ENCODE assay signal across 7 cellular contexts in genomic region chr12:51455050-51455449, GRCh38. TPM values are rescaled to one million over a fixed set of nuclear protein-coding genes. Genes with fewer than 3 reads are reported as not detected.
DNase-seq lines count a peak whose midpoint lies in the region; ATAC-seq and TF ChIP-seq lines count a peak whose summit lies in the region.
"Not testable (repeated sequence)": the region's sequence is repeated elsewhere in the genome, so short reads cannot be mapped to it uniquely, and the experiment has no call there.

No MANE protein-coding gene starts in this region.

- not testable (repeated sequence) for H3K4me3 Mint-ChIP-seq in GM23338; WTC11; glutamatergic neuron (ENCODE audit: unreplicated experiment)
- peak overlapping the region; percentile 12 for H3K4me3 Mint-ChIP-seq in progenitor cell of endocrine pancreas (ENCODE audit: low read depth)

- not testable (repeated sequence) for H3K79me1 ChIP-seq in mesendoderm (ENCODE audit: low read length)

- H3K18ac ChIP-seq in mesendoderm (ENCODE audit: low read length) = peak overlapping the region; percentile 88

- peak overlapping the region; percentile 66 for H2BK5ac ChIP-seq in mesendoderm (ENCODE audit: low read length)

- not testable (repeated sequence) for H3K36me3 ChIP-seq in GM23338 (ENCODE audit: insufficient read depth); mesendoderm (ENCODE audit: control insufficient read depth, insufficient read depth, low read length)
- H3K36me3 ChIP-seq in HUES6 (ENCODE audit: control insufficient read depth, insufficient read depth, low read length) = peaks cover 13% of the 10 kb centered on the region; the same call in 1 of the 2 replicates

- TF ChIP-seq CTCF in 22Rv1 (IDR thresholded peaks at IDR 0.05); GM23338 (conservative IDR thresholded peaks at IDR 0.05; ENCODE audit: low read depth in 2 of 2); WTC11 (IDR thresholded peaks at IDR 0.05); glutamatergic neuron (IDR thresholded peaks at IDR 0.05; ENCODE audit: partially characterized antibody, unreplicated experiment); progenitor cell of endocrine pancreas (IDR thresholded peaks at IDR 0.05; ENCODE audit: unreplicated experiment): not testable (repeated sequence)

- not testable (repeated sequence) for H3K9me2 ChIP-seq in GM23338 (ENCODE audit: insufficient read depth)

- CTCF ChIA-PET in WTC11 (lab: Charles Lee) = not testable (repeated sequence)

- ATAC-seq in GM23338, WTC11: not testable (repeated sequence)

- not testable (repeated sequence) for H2BK15ac ChIP-seq in mesendoderm (replicated peaks; ENCODE audit: low read depth)

- peak overlapping the region; percentile 69 for H3K56ac ChIP-seq in mesendoderm (ENCODE audit: low read length)

- H3K36me3 Mint-ChIP-seq in GM23338 (ENCODE audit: low read depth); WTC11; glutamatergic neuron (ENCODE audit: unreplicated experiment); progenitor cell of endocrine pancreas (ENCODE audit: insufficient read depth): not testable (repeated sequence)

- H2BK120ac ChIP-seq in mesendoderm (ENCODE audit: low read depth, low read length) = peak overlapping the region; percentile 93

- not testable (repeated sequence) for H3K27me3 Mint-ChIP-seq in GM23338 (ENCODE audit: insufficient read depth, low read depth, poor library complexity); WTC11 (ENCODE audit: low read depth); glutamatergic neuron (ENCODE audit: unreplicated experiment); progenitor cell of endocrine pancreas

- H3F3A ChIP-seq in GM23338 (replicated peaks; ENCODE audit: low read depth) = not testable (repeated sequence)

- POLR2A ChIA-PET in WTC11 (lab: Charles Lee) = not testable (repeated sequence)

- not testable (repeated sequence) for H2AFZ ChIP-seq in GM23338

- not testable (repeated sequence) for H3K79me2 ChIP-seq in GM23338 (replicated peaks; ENCODE audit: insufficient read depth); mesendoderm (ENCODE audit: control insufficient read depth, insufficient read depth, low read length)

- H3K9me3 Mint-ChIP-seq in GM23338; WTC11; glutamatergic neuron (ENCODE audit: unreplicated experiment); progenitor cell of endocrine pancreas (ENCODE audit: low read depth): not testable (repeated sequence)

- not testable (repeated sequence) for H3K27me3 ChIP-seq in GM23338 (ENCODE audit: insufficient read depth); HUES6 (ENCODE audit: control insufficient read depth, insufficient read depth, low read length); mesendoderm (ENCODE audit: insufficient read depth, low read length, poor library complexity)

- not testable (repeated sequence) for H2AK5ac ChIP-seq in mesendoderm (ENCODE audit: low read length)

- H3K4me1 ChIP-seq in GM23338 (ENCODE audit: insufficient read depth) (peaks cover 22% of the 10 kb centered on the region), HUES6 (ENCODE audit: control insufficient read depth, insufficient read depth, low read length) (peaks cover 57% of the 10 kb centered on the region)
- H3K4me1 ChIP-seq in mesendoderm (ENCODE audit: control insufficient read depth, low read depth, low read length) = not testable (repeated sequence)

- H3K4me1 Mint-ChIP-seq in GM23338 = peaks cover 24% of the 10 kb centered on the region
- H3K4me1 Mint-ChIP-seq in WTC11 = peaks cover 34% of the 10 kb centered on the region
- H3K4me1 Mint-ChIP-seq in glutamatergic neuron (ENCODE audit: low read depth, unreplicated experiment) = not testable (repeated sequence)
- peaks cover 22% of the 10 kb centered on the region for H3K4me1 Mint-ChIP-seq in progenitor cell of endocrine pancreas (ENCODE audit: low read depth)

- not testable (repeated sequence) for H3K4me3 ChIP-seq in GM23338; HUES6 (ENCODE audit: low read depth, low read length); mesendoderm (ENCODE audit: low read length)

- H4K20me1 ChIP-seq in GM23338 (replicated peaks; ENCODE audit: insufficient read depth) = not testable (repeated sequence)

- not testable (repeated sequence) for H4K8ac ChIP-seq in mesendoderm (ENCODE audit: low read depth, low read length)

- not testable (repeated sequence) for H3K4ac ChIP-seq in mesendoderm (ENCODE audit: low read depth, low read length)

- H3K9ac ChIP-seq in HUES6 (ENCODE audit: low read length) (peak overlapping the region; percentile 71), mesendoderm (ENCODE audit: low read length) (peak overlapping the region; percentile 12)

- not testable (repeated sequence) for DNase-seq in GM23338 (ENCODE audit: low spot score); WTC11 (ENCODE audit: low spot score); glutamatergic neuron; mesendoderm; progenitor cell of endocrine pancreas (ENCODE audit: low spot score, unreplicated experiment)

- not testable (repeated sequence) for H3K9me3 ChIP-seq in HUES6 (ENCODE audit: control insufficient read depth, insufficient read depth, low read depth, low read length)

- WGBS in mesendoderm (ENCODE audit: extremely low coverage, insufficient coverage, low lambda C conversion rate) = no CpG with 5 or more reads among the region's 6 CpGs

- H4K5ac ChIP-seq in mesendoderm (ENCODE audit: low read length) = not testable (repeated sequence)

- peak overlapping the region; percentile 16 for H3K4me2 ChIP-seq in GM23338
- not testable (repeated sequence) for H3K4me2 ChIP-seq in mesendoderm (ENCODE audit: low read length)

- not testable (repeated sequence) for H3K23ac ChIP-seq in mesendoderm (ENCODE audit: low read length)

- H3K27ac ChIP-seq in 22Rv1 = peak overlapping the region; percentile 42
- peak overlapping the region; percentile 67; the same call in 1 of the 2 replicates for H3K27ac ChIP-seq in GM23338 (ENCODE audit: low read depth)
- peak overlapping the region; percentile 85 for H3K27ac ChIP-seq in HUES6 (ENCODE audit: low read depth, low read length)
- peak overlapping the region; percentile 73 for H3K27ac ChIP-seq in mesendoderm (ENCODE audit: low read depth, low read length)

- H3K27ac Mint-ChIP-seq in GM23338 = not testable (repeated sequence)
- peak overlapping the region; percentile 69 for H3K27ac Mint-ChIP-seq in WTC11
- H3K27ac Mint-ChIP-seq in glutamatergic neuron (ENCODE audit: unreplicated experiment) = peak overlapping the region; percentile 3
- peak overlapping the region; percentile 88 for H3K27ac Mint-ChIP-seq in progenitor cell of endocrine pancreas

RNA-seq across cellular contexts. Expression of gene SLC4A8, which starts 30.4 kb away (rescaled TPM):
- total RNA-seq in GM23338 (2014; rRNA removed; shearing (Covaris generic)) = 9.2 and 20.3 TPM in 2 replicates
- 4.6 and 7.6 TPM in 2 replicates for polyA plus RNA-seq in GM23338 (2016; fragmentation: Nextera tagmentation; extraction: Ambion mirVana)
- total RNA-seq in WTC11 (2021) (13.1 to 23.5 TPM (median 16.9 TPM) in 3 replicates), glutamatergic neuron (ENCODE audit: unreplicated experiment) (80.0 TPM), progenitor cell of endocrine pancreas (10.6 and 11.8 TPM in 2 replicates)
- 1.4 TPM for polyA plus RNA-seq in mesendoderm (2013, experiment 1 of 2)
- polyA plus RNA-seq in mesendoderm (2013, experiment 2 of 2) = 1.2 TPM
